Comparison of ENCODE assay signal across 15 cellular contexts in the genomic region with DNA sequence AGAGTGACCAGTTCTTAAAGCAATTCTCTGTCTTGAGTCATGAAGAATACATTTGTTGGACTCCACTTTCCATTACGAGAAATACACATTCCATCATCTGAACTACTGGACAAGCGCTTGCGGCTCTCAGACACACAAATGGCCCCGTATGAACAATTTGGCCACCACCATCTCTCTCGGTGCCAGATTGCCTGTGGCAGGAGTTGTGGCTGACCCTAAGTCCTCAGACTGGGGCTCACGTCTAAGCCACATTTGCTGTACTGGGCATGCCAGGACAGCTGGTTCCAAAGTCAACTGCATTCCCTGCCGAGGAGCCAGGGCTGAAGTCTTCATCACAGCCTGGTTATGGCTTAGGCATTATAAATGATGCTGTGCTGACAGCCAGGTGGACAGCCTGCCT.
A peak's percentile ranks its signal among the peaks of the same experiment; 100 is the strongest.
DNase-seq lines count a peak whose midpoint lies in the region; ATAC-seq and TF ChIP-seq lines count a peak whose summit lies in the region.
"Had no signal": no experiment of that assay in that cellular context is flagged by ENCODE, and none has a peak within 500 bp of the region (broad histone marks: within the 10 kb centered on the region; RNA-seq: fewer than 3 reads in every experiment).

No MANE protein-coding gene starts in this region.

- WGBS in mammary epithelial cell (ENCODE audit: low coverage, missing lambda C conversion rate) = 0% methylated on average over 7 of the region's 7 CpGs
- WGBS in sigmoid colon, 2 donors = 90 to 93% methylated on average over 7 of the region's 7 CpGs

- H3K27ac Mint-ChIP-seq in MCF 10A (ENCODE audit: low read depth, unreplicated experiment) = no peak overlapping the region
- no peak overlapping the region for H3K27ac Mint-ChIP-seq in activated naive CD4-positive, alpha-beta T cell treated with anti-CD3 and anti-CD28 coated beads, Interleukin-2, amount 50 U/mL, for 72 hours
- no peak overlapping the region for H3K27ac Mint-ChIP-seq in mesothelial cell of epicardium
- H3K27ac Mint-ChIP-seq: H9, IgD-negative memory B cell had no signal

- ATAC-seq in esophagus mucosa = no peak
- ATAC-seq in activated naive CD4-positive, alpha-beta T cell treated with anti-CD3 and anti-CD28 coated beads, Interleukin-2, amount 50 U/mL, for 72 hours = no peak

- CTCF ChIA-PET in mammary epithelial cell (lab: Charles Lee; ENCODE audit: low non-redundant PET) (no interaction called here), MCF 10A (lab: Yijun Ruan, JAX) (no interaction called here)

- intact Hi-C loops in mammary epithelial cell (cut with micrococcal nuclease) (no loop called here), MCF 10A (cut with micrococcal nuclease) (no loop called here), sigmoid colon (cut with DNase I) (no loop called here)

- no peak for TF ChIP-seq EP300 in sigmoid colon (IDR thresholded peaks at IDR 0.05)

- H3K27me3 Mint-ChIP-seq in MCF 10A (ENCODE audit: insufficient read depth, unreplicated experiment) = peaks cover 22% of the 10 kb centered on the region
- no peaks in the 10 kb centered on the region for H3K27me3 Mint-ChIP-seq in mesothelial cell of epicardium (ENCODE audit: low read depth)
- H3K27me3 Mint-ChIP-seq: IgD-negative memory B cell had no signal

- H3K4me2 ChIP-seq in mammary epithelial cell (ENCODE audit: insufficient read depth, low read depth, low read length) (no peak overlapping the region), osteoblast (ENCODE audit: insufficient read depth, low read length) (no peak overlapping the region)

- no peaks in the 10 kb centered on the region for H4K20me1 ChIP-seq in mammary epithelial cell (ENCODE audit: insufficient read depth, low read length)
- no peaks in the 10 kb centered on the region for H4K20me1 ChIP-seq in osteoblast (ENCODE audit: insufficient read depth, low read length)

- H3K36me3 ChIP-seq in mammary epithelial cell (ENCODE audit: insufficient read depth, low read length) = no peaks in the 10 kb centered on the region
- H3K36me3 ChIP-seq in osteoblast (ENCODE audit: insufficient read depth, low read length) = no peaks in the 10 kb centered on the region
- no peaks in the 10 kb centered on the region for H3K36me3 ChIP-seq in sigmoid colon

- H2AFZ ChIP-seq in mammary epithelial cell (ENCODE audit: low read depth, low read length) (no peak overlapping the region), osteoblast (ENCODE audit: low read length) (peak overlapping the region; percentile 2)

- dilution Hi-C loops in mammary epithelial cell (cut with HindIII; ENCODE audit: low sequenced_read_pairs) = no loop called here

- H3K4me3 ChIP-seq in mammary epithelial cell (replicated peaks in 1 of 3; ENCODE audit: insufficient read depth in 1 of 3, low read depth in 2 of 3, low read length in 3 of 3) (no peak overlapping the region), coronary artery (no peak overlapping the region), osteoblast (ENCODE audit: insufficient read depth, low read length) (no peak overlapping the region), sigmoid colon (no peak overlapping the region)

- H3K9me3 ChIP-seq in mammary epithelial cell (replicated peaks; ENCODE audit: insufficient read depth, low read length) (no peaks in the 10 kb centered on the region), osteoblast (ENCODE audit: low read depth, low read length) (no peaks in the 10 kb centered on the region), sigmoid colon (no peaks in the 10 kb centered on the region)

- peaks cover 8% of the 10 kb centered on the region for H3K4me1 Mint-ChIP-seq in MCF 10A (ENCODE audit: insufficient read depth, unreplicated experiment)
- H3K4me1 Mint-ChIP-seq in mesothelial cell of epicardium = peaks cover 21% of the 10 kb centered on the region
- H3K4me1 Mint-ChIP-seq: IgD-negative memory B cell had no signal

- DNase-seq in mammary epithelial cell = peak; percentile 14
- no peak for DNase-seq in MCF 10A (ENCODE audit: unreplicated experiment)
- DNase-seq in coronary artery (ENCODE audit: low spot score) = peak; percentile 90
- peak; percentile 35 for DNase-seq in osteoblast (ENCODE audit: insufficient read length, low spot score, missing footprints)
- DNase-seq in sigmoid colon = no peak
- DNase-seq in activated naive CD4-positive, alpha-beta T cell treated with anti-CD3 and anti-CD28 coated beads, Interleukin-2, amount 50 U/mL, for 72 hours (ENCODE audit: low spot score in 2 of 2) = no peak
- no peak for DNase-seq in mesothelial cell of epicardium (ENCODE audit: low spot score in 2 of 2, unreplicated experiment in 2 of 2)
- DNase-seq: 8988T, C1 segment of cervical spinal cord, DMS153, H9, NCI-H146, NCI-H69 had no signal

- H3K4me3 Mint-ChIP-seq in MCF 10A (ENCODE audit: unreplicated experiment) (no peak overlapping the region), mesothelial cell of epicardium (no peak overlapping the region)
- H3K4me3 Mint-ChIP-seq: H9, IgD-negative memory B cell had no signal

- TF ChIP-seq CTCF in mammary epithelial cell (conservative IDR thresholded peaks at IDR 0.05 in 1 of 2, IDR thresholded peaks at IDR 0.05 in 1 of 2; ENCODE audit: extremely low read depth in 1 of 2, insufficient read depth in 1 of 2, low read depth in 1 of 2, low read length in 2 of 2) (no peak), MCF 10A (IDR thresholded peaks at IDR 0.05; ENCODE audit: unreplicated experiment) (no peak), coronary artery (IDR thresholded peaks at IDR 0.05) (no peak), osteoblast (IDR thresholded peaks at IDR 0.05; ENCODE audit: extremely low read depth, low read depth, low read length) (no peak), sigmoid colon (IDR thresholded peaks at IDR 0.05) (no peak), mesothelial cell of epicardium (IDR thresholded peaks at IDR 0.05; ENCODE audit: unreplicated experiment) (no peak)

- H3K4me1 ChIP-seq in mammary epithelial cell (ENCODE audit: insufficient read depth, low read length) = peaks cover 7% of the 10 kb centered on the region
- peaks cover 44% of the 10 kb centered on the region for H3K4me1 ChIP-seq in osteoblast (ENCODE audit: insufficient read depth, low read length)
- peaks cover 0 to 17% (median 10%) of the 10 kb centered on the region in 4 donors for H3K4me1 ChIP-seq in sigmoid colon

- H3K9ac ChIP-seq in mammary epithelial cell (ENCODE audit: insufficient read depth, low read length) = no peak overlapping the region

- no peak overlapping the region for H3K27ac ChIP-seq in mammary epithelial cell (ENCODE audit: insufficient read depth, low read depth, low read length)
- peak overlapping the region; percentile 72 to 91 for H3K27ac ChIP-seq in coronary artery
- H3K27ac ChIP-seq in osteoblast (ENCODE audit: low read depth, low read length) = no peak overlapping the region
- no peak overlapping the region for H3K27ac ChIP-seq in sigmoid colon

- H3K79me2 ChIP-seq in mammary epithelial cell (ENCODE audit: insufficient read depth, low read length) (no peaks in the 10 kb centered on the region), osteoblast (ENCODE audit: insufficient read depth, low read length) (no peaks in the 10 kb centered on the region)

- H3K9me3 Mint-ChIP-seq in MCF 10A (ENCODE audit: unreplicated experiment) = no peaks in the 10 kb centered on the region
- H3K9me3 Mint-ChIP-seq in activated naive CD4-positive, alpha-beta T cell treated with anti-CD3 and anti-CD28 coated beads, Interleukin-2, amount 50 U/mL, for 72 hours = no peaks in the 10 kb centered on the region
- peaks cover 4% of the 10 kb centered on the region for H3K9me3 Mint-ChIP-seq in mesothelial cell of epicardium
- H3K9me3 Mint-ChIP-seq: H9, IgD-negative memory B cell had no signal

- H3K36me3 Mint-ChIP-seq in MCF 10A (ENCODE audit: insufficient read depth, unreplicated experiment) (peaks cover 5% of the 10 kb centered on the region), mesothelial cell of epicardium (no peaks in the 10 kb centered on the region)
- H3K36me3 Mint-ChIP-seq in activated naive CD4-positive, alpha-beta T cell treated with anti-CD3 and anti-CD28 coated beads, Interleukin-2, amount 50 U/mL, for 72 hours = no peaks in the 10 kb centered on the region

- TF ChIP-seq POLR2A in sigmoid colon (IDR thresholded peaks at IDR 0.05) = no peak

- in situ Hi-C loops in mammary epithelial cell (cut with MboI; ENCODE audit: low sequenced_read_pairs in 2 of 2) = no loop called here

- BruUV-seq in mammary epithelial cell (replicated peaks; lab: Mats Ljungman, UMichigan) (no TSS peak), MCF 10A (replicated peaks; lab: Mats Ljungman, UMichigan) (no TSS peak)

- H3K27me3 ChIP-seq in mammary epithelial cell (ENCODE audit: insufficient read depth, low read length) (peaks cover 5% of the 10 kb centered on the region), osteoblast (ENCODE audit: insufficient read depth, low read length) (no peaks in the 10 kb centered on the region), sigmoid colon (no peaks in the 10 kb centered on the region)

- POLR2A ChIA-PET in MCF 10A (lab: Yijun Ruan, JAX) = interaction anchor here (0.6 kb wide), 1 partner anchor 1286 kb away, joined by 4 read pairs; no protein-coding TSS in a partner anchor

Comparison
In these comparisons a context has a peak if more than half of its experiments do, and no peak if none do; other contexts are left out.
1. DNase-seq: peak in mammary epithelial cell (single experiment), coronary artery (single experiment) and osteoblast (single experiment); none in MCF 10A (single experiment), sigmoid colon (single experiment), activated naive CD4-positive, alpha-beta T cell treated with anti-CD3 and anti-CD28 coated beads, Interleukin-2, amount 50 U/mL, for 72 hours (0 of 2) and mesothelial cell of epicardium (0 of 2).
2. H3K27ac ChIP-seq: peak in coronary artery (2 of 2); none in mammary epithelial cell (single experiment), osteoblast (single experiment) and sigmoid colon (0 of 4).